Comparison of ENCODE assay signal across 1 cellular context in genomic region chr11:3712274-3712673, GRCh38.
TF ChIP-seq lines count a peak whose summit lies in the region.

No MANE protein-coding gene starts in this region.

TF ChIP-seq in HepG2, 621 proteins besides CTCF, POLR2A, EP300 and RAD21 (continued from another document):
- no peak for TF ChIP-seq ZNF773 (CRISPR knock-in tag; IDR thresholded peaks at IDR 0.05; ENCODE audit: borderline replicate concordance)
- TF ChIP-seq ZNF234 (CRISPR knock-in tag; conservative IDR thresholded peaks at IDR 0.05): no peak
- TF ChIP-seq ZNF503 (CRISPR knock-in tag; IDR thresholded peaks at IDR 0.05): no peak
- no peak for TF ChIP-seq TBX2 (CRISPR knock-in tag; IDR thresholded peaks at IDR 0.05; ENCODE audit: borderline replicate concordance)
- no peak for TF ChIP-seq ZNF431 (CRISPR knock-in tag; IDR thresholded peaks at IDR 0.05; ENCODE audit: borderline replicate concordance, low read depth)
- TF ChIP-seq E2F2 (CRISPR knock-in tag; IDR thresholded peaks at IDR 0.05; ENCODE audit: borderline replicate concordance): no peak
- no peak for TF ChIP-seq EEA1 (CRISPR knock-in tag; IDR thresholded peaks at IDR 0.05; ENCODE audit: borderline replicate concordance)
- TF ChIP-seq XBP1 (CRISPR knock-in tag; IDR thresholded peaks at IDR 0.05): no peak
- TF ChIP-seq E2F1 (CRISPR knock-in tag; IDR thresholded peaks at IDR 0.05): no peak
- no peak for TF ChIP-seq DMTF1 (CRISPR knock-in tag; IDR thresholded peaks at IDR 0.05)
- TF ChIP-seq TBX3 (IDR thresholded peaks at IDR 0.05; ENCODE audit: borderline replicate concordance): peak; percentile 30; the same call in 1 of the 2 replicates
- no peak for TF ChIP-seq ZBTB37 (CRISPR knock-in tag; IDR thresholded peaks at IDR 0.05)
- TF ChIP-seq HNF1A (IDR thresholded peaks at IDR 0.05; ENCODE audit: low read depth): no peak
- no peak for TF ChIP-seq HNF1A (CRISPR knock-in tag; IDR thresholded peaks at IDR 0.05; ENCODE audit: borderline replicate concordance)
- no peak for TF ChIP-seq MAFF (IDR thresholded peaks at IDR 0.05; ENCODE audit: low read depth, low read length)
- TF ChIP-seq MTF1 (CRISPR knock-in tag; IDR thresholded peaks at IDR 0.05): no peak
- TF ChIP-seq ZNF276 (CRISPR knock-in tag; IDR thresholded peaks at IDR 0.05; ENCODE audit: low read depth): no peak
- TF ChIP-seq HHEX (CRISPR knock-in tag; IDR thresholded peaks at IDR 0.05): 0 out of 2 replicates have a peak, but pooled peaks have one; percentile 30
- TF ChIP-seq NFRKB (IDR thresholded peaks at IDR 0.05): no peak
- no peak for TF ChIP-seq THAP9 (CRISPR knock-in tag; IDR thresholded peaks at IDR 0.05; ENCODE audit: borderline replicate concordance)
- no peak for TF ChIP-seq ZNF333 (CRISPR knock-in tag; IDR thresholded peaks at IDR 0.05; ENCODE audit: borderline replicate concordance)
- no peak for TF ChIP-seq ZKSCAN1 (IDR thresholded peaks at IDR 0.05; ENCODE audit: low read length)
- TF ChIP-seq SIX1 (CRISPR knock-in tag; IDR thresholded peaks at IDR 0.05; ENCODE audit: borderline replicate concordance): no peak
- TF ChIP-seq ZEB1 (IDR thresholded peaks at IDR 0.05; ENCODE audit: insufficient replicate concordance, low read depth): peak; percentile 67
- peak; percentile 64; the same call in 1 of the 2 replicates for TF ChIP-seq SOX5 (CRISPR knock-in tag; IDR thresholded peaks at IDR 0.05; ENCODE audit: borderline replicate concordance)
- TF ChIP-seq SMAD1 (CRISPR knock-in tag; IDR thresholded peaks at IDR 0.05; ENCODE audit: borderline replicate concordance, low read depth): no peak
- TF ChIP-seq KLF12 (CRISPR knock-in tag; IDR thresholded peaks at IDR 0.05; ENCODE audit: borderline replicate concordance): no peak
- no peak for TF ChIP-seq ZNF546 (CRISPR knock-in tag; conservative IDR thresholded peaks at IDR 0.05)
- no peak for TF ChIP-seq ZNF556 (CRISPR knock-in tag; IDR thresholded peaks at IDR 0.05; ENCODE audit: borderline replicate concordance)
- no peak for TF ChIP-seq ZNF225 (CRISPR knock-in tag; IDR thresholded peaks at IDR 0.05)
- TF ChIP-seq ZNF598 (CRISPR knock-in tag; IDR thresholded peaks at IDR 0.05; ENCODE audit: borderline replicate concordance): no peak
- TF ChIP-seq ZNF703 (CRISPR knock-in tag; IDR thresholded peaks at IDR 0.05; ENCODE audit: borderline replicate concordance): no peak
- no peak for TF ChIP-seq ZNF441 (CRISPR knock-in tag; IDR thresholded peaks at IDR 0.05; ENCODE audit: borderline replicate concordance)
- no peak for TF ChIP-seq ZNF3 (CRISPR knock-in tag; IDR thresholded peaks at IDR 0.05)
- no peak for TF ChIP-seq ZNF280B (CRISPR knock-in tag; IDR thresholded peaks at IDR 0.05; ENCODE audit: borderline replicate concordance)
- peak; percentile 36; the same call in 1 of the 2 replicates for TF ChIP-seq HNF4A (CRISPR knock-in tag; IDR thresholded peaks at IDR 0.05)
- no peak for TF ChIP-seq PAF1 (CRISPR knock-in tag; IDR thresholded peaks at IDR 0.05)
- peak; percentile 75 for TF ChIP-seq HNF4G (IDR thresholded peaks at IDR 0.05; ENCODE audit: borderline replicate concordance, low read depth, low read length)
- TF ChIP-seq HNF4G (CRISPR knock-in tag; IDR thresholded peaks at IDR 0.05; ENCODE audit: borderline replicate concordance, low read depth): no peak
- no peak for TF ChIP-seq PHF5A (CRISPR knock-in tag; IDR thresholded peaks at IDR 0.05; ENCODE audit: low read depth, unreplicated experiment)
- TF ChIP-seq ZNF891 (CRISPR knock-in tag; IDR thresholded peaks at IDR 0.05): no peak
- TF ChIP-seq MAFG (CRISPR knock-in tag; IDR thresholded peaks at IDR 0.05): no peak
- no peak for TF ChIP-seq XRCC5 (optimal IDR thresholded peaks at IDR 0.05; ENCODE audit: low read length)
